ENCODE assay signal across 28 cellular contexts in genomic region chr17:32586666-32587065, GRCh38.
A peak's percentile ranks its signal among the peaks of the same experiment; 100 is the strongest.
DNase-seq lines count a peak whose midpoint lies in the region; ATAC-seq and TF ChIP-seq lines count a peak whose summit lies in the region.
"Had no signal": no experiment of that assay in that cellular context is flagged by ENCODE, and none has a peak within 500 bp of the region (broad histone marks: within the 10 kb centered on the region; RNA-seq: fewer than 3 reads in every experiment).

No MANE protein-coding gene starts in this region.

- intact Hi-C loops in colonic mucosa (cut with DNase I), result no loop called here

- no peak overlapping the region for H3K4me3 ChIP-seq in colonic mucosa
- H3K4me3 ChIP-seq: adrenal gland, K562, left ventricle myocardium inferior, spleen, stomach had no signal

- no peak overlapping the region for H3K27ac ChIP-seq in colonic mucosa
- H3K27ac ChIP-seq: adrenal gland, HL-60, left ventricle myocardium inferior, neutrophil, spleen, stomach had no signal

- ATAC-seq in GM19324 (IDR thresholded peaks at IDR 0.05; ENCODE audit: low FRiP score, unreplicated experiment), result no peak
- ATAC-seq: K562 had no signal

- H3K9me3 ChIP-seq in colonic mucosa, result no peaks in the 10 kb centered on the region
- H3K9me3 ChIP-seq: adrenal gland, neutrophil had no signal

- H3K27me3 ChIP-seq in colonic mucosa, result no peaks in the 10 kb centered on the region
- H3K27me3 ChIP-seq: adrenal gland, neutrophil, spleen, stomach had no signal

- H3K9ac ChIP-seq in colonic mucosa (ENCODE audit: low read depth in 2 of 2, low read length in 2 of 2), result no peak overlapping the region

- no peaks in the 10 kb centered on the region for H3K4me1 ChIP-seq in colonic mucosa
- H3K4me1 ChIP-seq: adrenal gland, left ventricle myocardium inferior, stomach had no signal

- H3K36me3 ChIP-seq in colonic mucosa, result no peaks in the 10 kb centered on the region
- H3K36me3 ChIP-seq: adrenal gland, left ventricle myocardium inferior, neutrophil, spleen, stomach had no signal

- peak; percentile 68 for DNase-seq in EL
- DNase-seq in NCI-H226, result peak; percentile 25
- DNase-seq in dermis blood vessel endothelial cell, result peak; percentile 10
- peak; percentile 38 for DNase-seq in kidney tubule cell (ENCODE audit: low spot score)
- no peak for DNase-seq in activated CD8-positive, alpha-beta memory T cell treated with anti-CD3 and anti-CD28 coated beads for 24 hours
- DNase-seq in colonic mucosa, result no peak
- no peak for DNase-seq in activated gamma-delta T cell treated with Interleukin-2 at 50 U/mL for 16 hours
- DNase-seq: activated CD4-positive, alpha-beta T cell treated with anti-CD3 and anti-CD28 coated beads, Interleukin-2, amount 10 ng/mL, durations not matched to agents 7 days and 5 days; activated effector memory CD4-positive, alpha-beta T cell treated with Interleukin-2 at 50 U/mL for 16 hours; adrenal gland; central memory CD4-positive, alpha-beta T cell; COR-L47; DMS79 treated with DMSO at 0.1 percent for 48 hours; erythroblast; left ventricle myocardium inferior; MV-4-11; NCI-H1694 treated with DMSO at 0.1 percent for 48 hours; NCI-H748 treated with DMSO at 0.1 percent for 48 hours; SHP77 treated with DMSO at 0.1 percent for 48 hours; spleen; stimulated activated CD4-positive, alpha-beta T cell treated with anti-CD3 and anti-CD28 coated beads, Interleukin-4, amount 100 ng/mL, for 4 hours; stomach; T-helper 1 cell; trophoblast cell had no signal

- TF ChIP-seq CTCF in colonic mucosa (IDR thresholded peaks at IDR 0.05), result no peak

Comparison
In these comparisons a context has a peak if more than half of its experiments do, and no peak if none do; other contexts are left out.
1. DNase-seq: peak in EL (single experiment), NCI-H226 (single experiment), dermis blood vessel endothelial cell (single experiment) and kidney tubule cell (single experiment); none in activated CD8-positive, alpha-beta memory T cell treated with anti-CD3 and anti-CD28 coated beads for 24 hours (single experiment), colonic mucosa (single experiment) and activated gamma-delta T cell treated with Interleukin-2 at 50 U/mL for 16 hours (single experiment).